Comparison of ENCODE assay signal across 26 cellular contexts in genomic region chr14:100033347-100034052, GRCh38. TPM values are rescaled to one million over a fixed set of nuclear protein-coding genes. Genes with fewer than 3 reads are reported as not detected.
DNase-seq lines count a peak whose midpoint lies in the region; ATAC-seq, FAIRE-seq and TF ChIP-seq lines count a peak whose summit lies in the region.
"Had no signal": no experiment of that assay in that cellular context is flagged by ENCODE, and none has a peak within 500 bp of the region (broad histone marks: within the 10 kb centered on the region; RNA-seq: fewer than 3 reads in every experiment).

No MANE protein-coding gene starts in this region.

- FAIRE-seq in small intestine (lab: Jason Lieb, UNC): no peak
- FAIRE-seq: G401.6, GM12892, H1 had no signal

- WGBS in small intestine, 3 donors: 84 to 94% (median 88%) methylated on average over 4 of the region's 4 CpGs

- H3F3A ChIP-seq in Loucy (ENCODE audit: low read depth): no peaks in the 10 kb centered on the region

- H3K36me3 ChIP-seq in Loucy (ENCODE audit: insufficient read depth, low read length): no peaks in the 10 kb centered on the region
- no peaks in the 10 kb centered on the region for H3K36me3 ChIP-seq in small intestine (ENCODE audit: control insufficient read depth in 2 of 2, insufficient read depth in 2 of 2, low read length in 2 of 2)
- H3K36me3 ChIP-seq: Peyer's patch had no signal

- DNase-seq in CD1c-positive myeloid dendritic cell (ENCODE audit: extremely low spot score) (peak; percentile 48), osteocyte (ENCODE audit: extremely low spot score, unreplicated experiment) (no peak), small intestine (no peak), C1 segment of cervical spinal cord (lab: John Stamatoyannopoulos, UW) (no peak)
- no peak for DNase-seq in activated CD4-positive, alpha-beta T cell treated with anti-CD3 and anti-CD28 coated beads for 4 hours
- DNase-seq in activated CD4-positive, alpha-beta T cell treated with anti-CD3 and anti-CD28 coated beads for 36 hours: no peak
- DNase-seq: CD8-positive, alpha-beta T cell; DMS153; Karpas-422; NCI-H1105 treated with DMSO at 0.1 percent for 48 hours; NCI-H1694; NCI-H2081; NCI-H2171; NCI-H345; NCI-H774; NK-92 treated with Interleukin-12 subunit alpha and Interleukin-12 subunit beta, amount 100 ng/mL, for 24 hours; Peyer's patch had no signal

- peak; percentile 31 for ATAC-seq in activated T-helper 17 cell treated with anti-CD3 and anti-CD28 coated beads, Interleukin-2, amount 50 U/mL, for 72 hours (replicated peaks)
- no peak for ATAC-seq in activated CD4-positive, alpha-beta T cell treated with anti-CD3 and anti-CD28 coated beads for 36 hours
- ATAC-seq: CD8-positive, alpha-beta T cell; HCT116; Right ventricle myocardium inferior had no signal

- CTCF ChIA-PET in activated CD4-positive, alpha-beta T cell treated with anti-CD3 and anti-CD28 coated beads for 36 hours (lab: Charles Lee): interaction anchor here (1.1 to 1.2 kb wide), 4 partner anchors 8 to 75 kb away, joined by 3 to 4 read pairs (median 4); no protein-coding TSS in a partner anchor

- TF ChIP-seq CTCF in Loucy (conservative IDR thresholded peaks at IDR 0.05; ENCODE audit: low read length) (no peak), osteocyte (IDR thresholded peaks at IDR 0.05) (no peak)

- no peaks in the 10 kb centered on the region for H3K27me3 Mint-ChIP-seq in activated T-helper 17 cell treated with anti-CD3 and anti-CD28 coated beads, Interleukin-2, amount 50 U/mL, for 72 hours
- no peaks in the 10 kb centered on the region for H3K27me3 Mint-ChIP-seq in osteocyte (ENCODE audit: unreplicated experiment)
- no peaks in the 10 kb centered on the region for H3K27me3 Mint-ChIP-seq in activated CD4-positive, alpha-beta T cell treated with anti-CD3 and anti-CD28 coated beads for 36 hours

- H3K4me1 Mint-ChIP-seq in activated T-helper 17 cell treated with anti-CD3 and anti-CD28 coated beads, Interleukin-2, amount 50 U/mL, for 72 hours: no peaks in the 10 kb centered on the region
- H3K4me1 Mint-ChIP-seq in osteocyte (ENCODE audit: unreplicated experiment): peaks cover 96% of the 10 kb centered on the region
- H3K4me1 Mint-ChIP-seq in activated CD4-positive, alpha-beta T cell treated with anti-CD3 and anti-CD28 coated beads for 36 hours: peaks cover 4% of the 10 kb centered on the region

- H4K20me1 ChIP-seq in Loucy (ENCODE audit: insufficient read depth, low read length, poor library complexity, severe bottlenecking): peaks cover 11% of the 10 kb centered on the region

- peak overlapping the region; percentile 13 for H3K4me2 ChIP-seq in Loucy (ENCODE audit: low read depth, low read length, poor library complexity, severe bottlenecking)

- H3K9me3 ChIP-seq in Loucy (ENCODE audit: insufficient read depth, low read depth, low read length): no peaks in the 10 kb centered on the region
- H3K9me3 ChIP-seq in small intestine (ENCODE audit: control insufficient read depth, low read depth): no peaks in the 10 kb centered on the region
- H3K9me3 ChIP-seq: BLaER1, Peyer's patch had no signal

- H3K27ac ChIP-seq in small intestine (ENCODE audit: low read depth in 1 of 2, low read length in 1 of 2): no peak overlapping the region
- H3K27ac ChIP-seq: BLaER1, Peyer's patch had no signal

- H3K4me1 ChIP-seq in Loucy (ENCODE audit: insufficient read depth, low read length, poor library complexity, severe bottlenecking): peaks cover 26% of the 10 kb centered on the region
- peaks cover 0 to 7% of the 10 kb centered on the region in 2 donors for H3K4me1 ChIP-seq in small intestine (ENCODE audit: control insufficient read depth in 2 of 2, insufficient read depth in 1 of 2, low read depth in 1 of 2, low read length in 1 of 2)

- H3K4me3 ChIP-seq in Loucy (ENCODE audit: low read length, poor library complexity, severe bottlenecking): no peak overlapping the region
- H3K4me3 ChIP-seq in small intestine (ENCODE audit: low read depth in 1 of 2, low read length in 2 of 2): no peak overlapping the region
- H3K4me3 ChIP-seq: BLaER1, Peyer's patch had no signal

- no peaks in the 10 kb centered on the region for H3K9me2 ChIP-seq in Loucy (replicated peaks; ENCODE audit: low read depth, low read length)

- no peaks in the 10 kb centered on the region for H3K36me3 Mint-ChIP-seq in activated T-helper 17 cell treated with anti-CD3 and anti-CD28 coated beads, Interleukin-2, amount 50 U/mL, for 72 hours (ENCODE audit: low read depth)
- H3K36me3 Mint-ChIP-seq in osteocyte (ENCODE audit: unreplicated experiment): no peaks in the 10 kb centered on the region
- H3K36me3 Mint-ChIP-seq in activated CD4-positive, alpha-beta T cell treated with anti-CD3 and anti-CD28 coated beads for 36 hours (ENCODE audit: low read depth): no peaks in the 10 kb centered on the region
- H3K36me3 Mint-ChIP-seq: CD8-positive, alpha-beta T cell had no signal

- POLR2A ChIA-PET in activated CD4-positive, alpha-beta T cell treated with anti-CD3 and anti-CD28 coated beads for 36 hours (lab: Charles Lee): no interaction called here

- H2AFZ ChIP-seq in Loucy (ENCODE audit: low read length): no peak overlapping the region

- H3K9me3 Mint-ChIP-seq in activated T-helper 17 cell treated with anti-CD3 and anti-CD28 coated beads, Interleukin-2, amount 50 U/mL, for 72 hours: no peaks in the 10 kb centered on the region
- no peaks in the 10 kb centered on the region for H3K9me3 Mint-ChIP-seq in osteocyte (ENCODE audit: unreplicated experiment)
- H3K9me3 Mint-ChIP-seq in activated CD4-positive, alpha-beta T cell treated with anti-CD3 and anti-CD28 coated beads for 36 hours (ENCODE audit: low read depth): no peaks in the 10 kb centered on the region
- H3K9me3 Mint-ChIP-seq: CD8-positive, alpha-beta T cell; IgD-negative memory B cell had no signal

- intact Hi-C loops in activated CD4-positive, alpha-beta T cell treated with anti-CD3 and anti-CD28 coated beads for 36 hours (cut with DNase I, micrococcal nuclease): no loop called here

- H3K79me2 ChIP-seq in Loucy (ENCODE audit: insufficient read depth, low read length): peaks cover 94% of the 10 kb centered on the region

- H3K27me3 ChIP-seq in Loucy (ENCODE audit: insufficient read depth, low read length, poor library complexity, severe bottlenecking) (no peaks in the 10 kb centered on the region), small intestine (ENCODE audit: control insufficient read depth in 2 of 2, insufficient read depth in 2 of 2, low read length in 2 of 2) (no peaks in the 10 kb centered on the region)
- H3K27me3 ChIP-seq: BLaER1, Peyer's patch had no signal

- H3K27ac Mint-ChIP-seq in activated T-helper 17 cell treated with anti-CD3 and anti-CD28 coated beads, Interleukin-2, amount 50 U/mL, for 72 hours: no peak overlapping the region
- H3K27ac Mint-ChIP-seq in osteocyte (ENCODE audit: unreplicated experiment): peak overlapping the region; percentile 52
- no peak overlapping the region for H3K27ac Mint-ChIP-seq in activated CD4-positive, alpha-beta T cell treated with anti-CD3 and anti-CD28 coated beads for 36 hours
- H3K27ac Mint-ChIP-seq: CD8-positive, alpha-beta T cell; IgD-negative memory B cell had no signal

- no peak overlapping the region for H3K4me3 Mint-ChIP-seq in activated T-helper 17 cell treated with anti-CD3 and anti-CD28 coated beads, Interleukin-2, amount 50 U/mL, for 72 hours
- no peak overlapping the region for H3K4me3 Mint-ChIP-seq in osteocyte (ENCODE audit: unreplicated experiment)
- no peak overlapping the region for H3K4me3 Mint-ChIP-seq in activated CD4-positive, alpha-beta T cell treated with anti-CD3 and anti-CD28 coated beads for 36 hours
- H3K4me3 Mint-ChIP-seq: CD8-positive, alpha-beta T cell; IgD-negative memory B cell had no signal

- peak overlapping the region; percentile 26 for H3K9ac ChIP-seq in Loucy (ENCODE audit: low read depth, low read length, poor library complexity, severe bottlenecking)
- H3K9ac ChIP-seq: BLaER1 had no signal

RNA-seq across cellular contexts. Expression of gene EVL, which starts 31.7 kb away (rescaled TPM):
- 100 to 1,000 TPM; 493 to 560 TPM for total RNA-seq in activated T-helper 17 cell treated with anti-CD3 and anti-CD28 coated beads, Interleukin-2, amount 50 U/mL, for 72 hours
- 136 and 157 TPM in 2 replicates for total RNA-seq in osteocyte
- 10 to 100 TPM; 21.0 to 35.2 (median 28.4) TPM for polyA plus RNA-seq in small intestine
- total RNA-seq in activated CD4-positive, alpha-beta T cell treated with anti-CD3 and anti-CD28 coated beads for 36 hours: 100 to 1,000 TPM; 249 to 378 TPM
